In genomic region chr2:57908736-57909161, GRCh38 we compare ENCODE assay signal across 11 cellular contexts.
A peak's percentile ranks its signal among the peaks of the same experiment; 100 is the strongest.
DNase-seq lines count a peak whose midpoint lies in the region; ATAC-seq, FAIRE-seq and TF ChIP-seq lines count a peak whose summit lies in the region.
"Had no signal": no experiment of that assay in that cellular context is flagged by ENCODE, and none has a peak within 500 bp of the region (broad histone marks: within the 10 kb centered on the region; RNA-seq: fewer than 3 reads in every experiment).

No MANE protein-coding gene starts in this region.

- POLR2A ChIA-PET in HepG2 (lab: Yijun Ruan, JAX): no interaction called here

- no peaks in the 10 kb centered on the region for H3K36me3 Mint-ChIP-seq in neural progenitor cell
- H3K36me3 Mint-ChIP-seq in Calu3 (ENCODE audit: insufficient read depth, unreplicated experiment): no peaks in the 10 kb centered on the region

- TF ChIP-seq EP300 in HepG2 (IDR thresholded peaks at IDR 0.05; ENCODE audit: low read depth in 2 of 2, low read length in 2 of 2): no peak
- no peak for TF ChIP-seq EP300 in HepG2 (CRISPR knock-in tag; IDR thresholded peaks at IDR 0.05; ENCODE audit: borderline replicate concordance)

- H3K36me3 ChIP-seq in right lobe of liver (no peaks in the 10 kb centered on the region), HepG2 (replicated peaks in 1 of 2; ENCODE audit: control insufficient read depth in 1 of 2, insufficient read depth in 2 of 2, low read length in 2 of 2) (no peaks in the 10 kb centered on the region), neural progenitor cell (no peaks in the 10 kb centered on the region)
- H3K36me3 ChIP-seq: BLaER1 treated with 17β-estradiol and CSF1 and Interleukin-3, amounts not matched to agents 10 nM and 100 nM had no signal

- H3K9me3 ChIP-seq in right lobe of liver (no peaks in the 10 kb centered on the region), HepG2 (ENCODE audit: low read length) (no peaks in the 10 kb centered on the region), neural progenitor cell (ENCODE audit: low read depth) (no peaks in the 10 kb centered on the region)
- H3K9me3 ChIP-seq: BLaER1 treated with 17β-estradiol and CSF1 and Interleukin-3, amounts not matched to agents 10 nM and 100 nM had no signal

- H3K27ac Mint-ChIP-seq in neural progenitor cell (no peak overlapping the region), Calu3 (ENCODE audit: unreplicated experiment) (no peak overlapping the region)

- in situ Hi-C loops in HepG2 (cut with HindIII; ENCODE audit: extremely low pct_ligation_motif_present, low pct_unique_long_range_greater_than_20kb): loop anchor here (5.0 kb wide), 1 partner anchor 539 kb away; no protein-coding TSS in a partner anchor

- DNase-seq in right lobe of liver: no peak
- no peak for DNase-seq in HepG2 (ENCODE audit: low spot score)
- peak; percentile 51 for DNase-seq in NAMALWA (ENCODE audit: low spot score)
- DNase-seq in NCI-H2171 treated with DMSO at 0.1 percent for 48 hours (lab: John Stamatoyannopoulos, UW): no peak
- DNase-seq in dedifferentiated amniotic fluid mesenchymal stem cell (ENCODE audit: extremely low spot score): no peak
- DNase-seq in neural progenitor cell (ENCODE audit: low spot score): no peak
- DNase-seq in Calu3: no peak
- DNase-seq: NCI-H526 had no signal

- H3K4me3 ChIP-seq in right lobe of liver: no peak overlapping the region
- no peak overlapping the region for H3K4me3 ChIP-seq in HepG2 (replicated peaks in 1 of 3; ENCODE audit: insufficient read depth in 1 of 3, low read depth in 2 of 3, low read length in 3 of 3)
- H3K4me3 ChIP-seq in neural progenitor cell: no peak overlapping the region
- H3K4me3 ChIP-seq: BLaER1 treated with 17β-estradiol and CSF1 and Interleukin-3, amounts not matched to agents 10 nM and 100 nM had no signal

- BruUV-seq in HepG2 (replicated peaks; lab: Mats Ljungman, UMichigan) (no TSS peak), Calu3 (replicated peaks; lab: Mats Ljungman, UMichigan) (no TSS peak)

- no peaks in the 10 kb centered on the region for H3F3A ChIP-seq in neural progenitor cell (ENCODE audit: low read depth)

- H2AFZ ChIP-seq in HepG2 (ENCODE audit: low read length): no peak overlapping the region
- H2AFZ ChIP-seq in neural progenitor cell (replicated peaks): no peak overlapping the region

- no peak overlapping the region for H3K9ac ChIP-seq in HepG2 (ENCODE audit: insufficient read depth, low read depth, low read length)
- no peak overlapping the region for H3K9ac ChIP-seq in neural progenitor cell
- H3K9ac ChIP-seq: BLaER1 treated with 17β-estradiol and CSF1 and Interleukin-3, amounts not matched to agents 10 nM and 100 nM had no signal

- H3K27me3 ChIP-seq in right lobe of liver (no peaks in the 10 kb centered on the region), HepG2 (ENCODE audit: control insufficient read depth in 1 of 2, insufficient read depth in 2 of 2, low read length in 2 of 2) (no peaks in the 10 kb centered on the region; a peak in 1 of 5 replicates), neural progenitor cell (no peaks in the 10 kb centered on the region)
- H3K27me3 ChIP-seq: BLaER1 treated with 17β-estradiol and CSF1 and Interleukin-3, amounts not matched to agents 10 nM and 100 nM had no signal

- TF ChIP-seq POLR2A in right lobe of liver (IDR thresholded peaks at IDR 0.05) (no peak), HepG2 (IDR thresholded peaks at IDR 0.05; ENCODE audit: insufficient read depth in 1 of 2, low read depth in 2 of 2, low read length in 2 of 2) (no peak)

- FAIRE-seq in HepG2 (lab: Jason Lieb, UNC): no peak
- FAIRE-seq: endometrium had no signal

- intact Hi-C loops in right lobe of liver (cut with DNase I): no loop called here
- intact Hi-C loops in HepG2 (cut with micrococcal nuclease; ENCODE audit: unreplicated experiment): loop anchor here (5.0 to 10.0 kb wide), 3 partner anchors 139 to 646 kb away; partner anchors contain the start of gene VRK2
- intact Hi-C loops in Calu3 (cut with micrococcal nuclease; ENCODE audit: unreplicated experiment): loop anchor here (5.0 kb wide), 3 partner anchors 224 to 329 kb away; no protein-coding TSS in a partner anchor

- no peaks in the 10 kb centered on the region for H3K9me3 Mint-ChIP-seq in neural progenitor cell
- no peaks in the 10 kb centered on the region for H3K9me3 Mint-ChIP-seq in Calu3 (ENCODE audit: low read depth, unreplicated experiment)

- H3K4me1 Mint-ChIP-seq in neural progenitor cell (peaks cover 7% of the 10 kb centered on the region), Calu3 (ENCODE audit: low read depth, unreplicated experiment) (no peaks in the 10 kb centered on the region)

- 24% methylated on average over 2 of the region's 2 CpGs for WGBS in right lobe of liver (ENCODE audit: insufficient coverage, low coverage, low lambda C conversion rate, missing lambda C conversion rate)
- 0% methylated on average over 2 of the region's 2 CpGs for WGBS in HepG2 (ENCODE audit: low lambda C conversion rate)

- TF ChIP-seq RAD21 in HepG2 (CRISPR knock-in tag; IDR thresholded peaks at IDR 0.05): no peak

- H3K27me3 Mint-ChIP-seq in neural progenitor cell (ENCODE audit: insufficient read depth, low read depth) (no peaks in the 10 kb centered on the region), Calu3 (ENCODE audit: unreplicated experiment) (no peaks in the 10 kb centered on the region)

- TF ChIP-seq CTCF in right lobe of liver (IDR thresholded peaks at IDR 0.05): no peak
- TF ChIP-seq CTCF in HepG2 (CRISPR knock-in tag; IDR thresholded peaks at IDR 0.05): no peak
- no peak for TF ChIP-seq CTCF in neural progenitor cell (IDR thresholded peaks at IDR 0.05)
- no peak for TF ChIP-seq CTCF in Calu3 (IDR thresholded peaks at IDR 0.05; ENCODE audit: unreplicated experiment)

- H4K20me1 ChIP-seq in HepG2 (ENCODE audit: insufficient read depth, low read length) (no peaks in the 10 kb centered on the region), neural progenitor cell (ENCODE audit: low read depth) (no peaks in the 10 kb centered on the region)
- H4K20me1 ChIP-seq: BLaER1 treated with 17β-estradiol and CSF1 and Interleukin-3, amounts not matched to agents 10 nM and 100 nM had no signal

- H3K4me1 ChIP-seq in right lobe of liver (no peaks in the 10 kb centered on the region), HepG2 (ENCODE audit: insufficient read depth, low read length) (no peaks in the 10 kb centered on the region), neural progenitor cell (peaks cover 8% of the 10 kb centered on the region)

- no peak overlapping the region for H3K4me3 Mint-ChIP-seq in neural progenitor cell
- no peak overlapping the region for H3K4me3 Mint-ChIP-seq in Calu3 (ENCODE audit: low read depth, unreplicated experiment)

- H3K27ac ChIP-seq in right lobe of liver: no peak overlapping the region
- no peak overlapping the region for H3K27ac ChIP-seq in HepG2 (ENCODE audit: extremely low read length, insufficient read depth, low read length)
- no peak overlapping the region for H3K27ac ChIP-seq in neural progenitor cell

- H3K4me2 ChIP-seq in HepG2 (ENCODE audit: low read depth, low read length): no peak overlapping the region
- no peak overlapping the region for H3K4me2 ChIP-seq in neural progenitor cell

- peak in 3 of 4 donors; percentile 35 to 62 (median 40) for ATAC-seq in right lobe of liver
- ATAC-seq in HepG2: no peak
- peak; percentile 73 for ATAC-seq in HG02763 (IDR thresholded peaks at IDR 0.05; ENCODE audit: unreplicated experiment)

- H3K79me2 ChIP-seq in HepG2 (ENCODE audit: insufficient read depth, low read length) (no peaks in the 10 kb centered on the region), neural progenitor cell (ENCODE audit: low read depth) (no peaks in the 10 kb centered on the region)

- CTCF ChIA-PET in HepG2 (lab: Yijun Ruan, JAX; ENCODE audit: low intra/inter-chr PET ratio, low total read pairs) (no interaction called here), Calu3 (lab: Charles Lee) (no interaction called here)

TF ChIP-seq in HepG2, 621 proteins besides CTCF, POLR2A, EP300 and RAD21:
- TF ChIP-seq MLLT10 (CRISPR knock-in tag; IDR thresholded peaks at IDR 0.05) (no peak), KLF12 (CRISPR knock-in tag; IDR thresholded peaks at IDR 0.05; ENCODE audit: borderline replicate concordance) (no peak), RXRA (CRISPR knock-in tag; IDR thresholded peaks at IDR 0.05) (no peak), ZNF777 (CRISPR knock-in tag; IDR thresholded peaks at IDR 0.05) (no peak), IRF1 (CRISPR knock-in tag; IDR thresholded peaks at IDR 0.05; ENCODE audit: low read depth) (no peak), ZNF10 (CRISPR knock-in tag; IDR thresholded peaks at IDR 0.05; ENCODE audit: borderline replicate concordance, low read depth) (no peak)

Comparison
In these comparisons a context has a peak if more than half of its experiments do, and no peak if none do; other contexts are left out.
1. intact Hi-C loops: an anchor here in HepG2 (5.0 to 10.0 kb wide) and Calu3 (5.0 kb wide); none called in right lobe of liver.